8 cellular contexts compared by ENCODE assay signal in genomic region chr14:104681689-104682074, GRCh38. TPM values are rescaled to one million over a fixed set of nuclear protein-coding genes. Genes with fewer than 3 reads are reported as not detected.
A peak's percentile ranks its signal among the peaks of the same experiment; 100 is the strongest.
DNase-seq lines count a peak whose midpoint lies in the region; ATAC-seq and TF ChIP-seq lines count a peak whose summit lies in the region.

No MANE protein-coding gene starts in this region.

- H3K27ac ChIP-seq in PC-3 (ENCODE audit: low read length) (peak overlapping the region; percentile 99), esophagus muscularis mucosa (replicated peaks in 1 of 4) (peak overlapping the region; percentile 71 to 90 (median 84))

- TF ChIP-seq POLR2A in esophagus muscularis mucosa (IDR thresholded peaks at IDR 0.05; ENCODE audit: low read depth): no peak

- BruUV-seq in PC-3 (replicated peaks; lab: Mats Ljungman, UMichigan): no TSS peak

- POLR2A ChIA-PET in PC-3 (lab: Charles Lee; ENCODE audit: unreplicated experiment): no interaction called here

- TF ChIP-seq EP300 in esophagus muscularis mucosa (IDR thresholded peaks at IDR 0.05): no peak

- no peaks in the 10 kb centered on the region for H4K20me1 ChIP-seq in PC-3 (ENCODE audit: low read length)

- intact Hi-C loops in PC-3 (cut with micrococcal nuclease) (loop anchor here (1.0 kb wide), 1 partner anchor 8 kb away; the partner anchor contains the start of gene INF2), esophagus muscularis mucosa (cut with DNase I) (no loop called here), mucosa of descending colon (cut with DNase I, micrococcal nuclease) (no loop called here)

- TF ChIP-seq CTCF in BE2C (IDR thresholded peaks at IDR 0.05; ENCODE audit: low read depth, low read length) (no peak), PC-3 (conservative IDR thresholded peaks at IDR 0.05; ENCODE audit: low read depth, low read length) (no peak), esophagus muscularis mucosa (IDR thresholded peaks at IDR 0.05) (no peak), mucosa of descending colon (IDR thresholded peaks at IDR 0.05) (no peak)

- H3K27me3 ChIP-seq in BE2C (no peaks in the 10 kb centered on the region), PC-3 (ENCODE audit: low read length) (no peaks in the 10 kb centered on the region), esophagus muscularis mucosa (peaks cover 0 to 5% (median 0%) of the 10 kb centered on the region in 4 donors)

- 20% methylated on average over 9 of the region's 11 CpGs for WGBS in esophagus muscularis mucosa

- no peaks in the 10 kb centered on the region for H3K9me3 ChIP-seq in BE2C
- H3K9me3 ChIP-seq in PC-3 (ENCODE audit: low read length): no peaks in the 10 kb centered on the region
- H3K9me3 ChIP-seq in esophagus muscularis mucosa: no peaks in the 10 kb centered on the region
- H3K9me3 ChIP-seq in mucosa of descending colon: no peaks in the 10 kb centered on the region

- peaks cover 49% of the 10 kb centered on the region for H3K4me1 ChIP-seq in BE2C
- H3K4me1 ChIP-seq in PC-3 (ENCODE audit: insufficient read depth, low read length): peaks cover 65% of the 10 kb centered on the region
- H3K4me1 ChIP-seq in esophagus muscularis mucosa: peaks cover 59 to 66% (median 62%) of the 10 kb centered on the region in 4 donors
- H3K4me1 ChIP-seq in mucosa of descending colon (ENCODE audit: low read depth): peaks cover 59% of the 10 kb centered on the region

- H3K36me3 ChIP-seq in BE2C (no peaks in the 10 kb centered on the region), PC-3 (ENCODE audit: low read depth, low read length) (no peaks in the 10 kb centered on the region), esophagus muscularis mucosa (no peaks in the 10 kb centered on the region), mucosa of descending colon (ENCODE audit: low read depth) (no peaks in the 10 kb centered on the region)

- H3F3A ChIP-seq in PC-3 (ENCODE audit: low read length, unreplicated experiment): no peaks in the 10 kb centered on the region

- peak overlapping the region; percentile 94 for H3K9ac ChIP-seq in PC-3 (ENCODE audit: low read length)

- no peak overlapping the region for H3K4me3 ChIP-seq in BE2C (ENCODE audit: low read depth, low read length)
- peak overlapping the region; percentile 62 for H3K4me3 ChIP-seq in PC-3 (ENCODE audit: low read length)
- H3K4me3 ChIP-seq in esophagus muscularis mucosa: peak overlapping the region; percentile 14 to 41 (median 32)
- H3K4me3 ChIP-seq in mucosa of descending colon: no peak overlapping the region

- ATAC-seq in PC-3 (peak; percentile 42), mucosa of descending colon (peak; percentile 71), GM19395 (IDR thresholded peaks at IDR 0.05; ENCODE audit: unreplicated experiment) (no peak), HG02623 (IDR thresholded peaks at IDR 0.05; ENCODE audit: unreplicated experiment) (no peak)

- peak overlapping the region; percentile 29; the same call in 1 of the 2 replicates for H2AFZ ChIP-seq in PC-3 (ENCODE audit: low read length)

- DNase-seq in BE2C: peak; percentile 72
- DNase-seq in PC-3: peak; percentile 90
- no peak for DNase-seq in esophagus muscularis mucosa (ENCODE audit: extremely low spot score)
- peak; percentile 92 to 94 (median 93) for DNase-seq in mucosa of descending colon
- DNase-seq in SIG-M5 treated with dmso at 0.1 percent for 504 hours (lab: John Stamatoyannopoulos, UW; ENCODE audit: unreplicated experiment): no peak
- no peak for DNase-seq in NCI-H2227 (lab: John Stamatoyannopoulos, UW; ENCODE audit: unreplicated experiment)

- H3K9me2 ChIP-seq in PC-3 (replicated peaks; ENCODE audit: low read length): no peaks in the 10 kb centered on the region

- H3K79me2 ChIP-seq in PC-3 (ENCODE audit: low read length): 0 out of 2 replicates have a peak, but pooled peaks cover 5% of the 10 kb centered on the region

- peak overlapping the region; percentile 86 for H3K4me2 ChIP-seq in PC-3 (ENCODE audit: low read length)

- CTCF ChIA-PET in PC-3 (lab: Charles Lee): no interaction called here

RNA-seq across cellular contexts. Expression of gene INF2, which starts 7.7 kb away (rescaled TPM):
- polyA plus RNA-seq in BE2C (2012; ENCODE audit: insufficient read depth, insufficient read length, low read depth): 133 TPM
- total RNA-seq in PC-3 (2014; rRNA removed) (132 and 161 TPM in 2 replicates), esophagus muscularis mucosa (100 to 1,000 TPM in 1 of 4 donors, 10 to 100 TPM in 3; 51.5 to 129 (median 66.7) TPM), mucosa of descending colon (100 to 1,000 TPM; 132 to 216 (median 176) TPM)

RNA-seq across cellular contexts. Expression of gene ADSS1, which starts 42.3 kb away (rescaled TPM):
- 1.5 TPM for polyA plus RNA-seq in BE2C (2012; ENCODE audit: insufficient read depth, insufficient read length, low read depth)
- total RNA-seq in PC-3 (2014; rRNA removed) (7.9 and 8.8 TPM in 2 replicates), esophagus muscularis mucosa (1 to 10 TPM; 4.3 to 7.9 (median 5.7) TPM), mucosa of descending colon (1 to 10 TPM; 2.0 to 6.0 (median 4.2) TPM)

Comparison
In these comparisons a context has a peak if more than half of its experiments do, and no peak if none do; other contexts are left out.
1. DNase-seq: peak in BE2C (single experiment), PC-3 (single experiment) and mucosa of descending colon (3 of 3); none in esophagus muscularis mucosa (single experiment), SIG-M5 treated with dmso at 0.1 percent for 504 hours (single experiment) and NCI-H2227 (single experiment).
2. H3K4me3 ChIP-seq: peak in PC-3 (single experiment) and esophagus muscularis mucosa (4 of 4); none in BE2C (single experiment) and mucosa of descending colon (single experiment).
3. ATAC-seq: peak in PC-3 (single experiment) and mucosa of descending colon (single experiment); none in GM19395 (single experiment) and HG02623 (single experiment).